ENCODE assay signal across 8 cellular contexts in genomic region chr5:119452373-119453044, GRCh38. TPM values are rescaled to one million over a fixed set of nuclear protein-coding genes. Genes with fewer than 3 reads are reported as not detected.
DNase-seq lines count a peak whose midpoint lies in the region; ATAC-seq and TF ChIP-seq lines count a peak whose summit lies in the region.

Gene HSD17B4, plus strand, starts transcription at chr5:119452497. Its CDS starts 79 bp downstream, at chr5:119452576.

- CTCF ChIA-PET in AG04450 (lab: Charles Lee) (interaction anchor here (1.0 to 3.0 kb wide), 2 partner anchors 41 to 464 kb away, joined by 3 to 13 read pairs; partner anchors contain the start of gene DTWD2), activated B cell treated with CpG ODN at 0.5 μM for 24 hours (lab: Charles Lee) (interaction anchor here (1.4 kb wide), 1 partner anchor 17 kb away, joined by 3 read pairs; no protein-coding TSS in a partner anchor)

- H3K27me3 ChIP-seq in AG04450 (ENCODE audit: control insufficient read depth, insufficient read depth, low read length): peaks cover 3% of the 10 kb centered on the region

- peak within 1 kb of the TSS; percentile 95 for H3K27ac Mint-ChIP-seq in activated B cell treated with CpG ODN at 0.5 μM for 24 hours

- H3K27me3 Mint-ChIP-seq in activated B cell treated with CpG ODN at 0.5 μM for 24 hours: no peaks in the 10 kb centered on the region

- H3K9me3 ChIP-seq in AG04450 (ENCODE audit: control insufficient read depth, insufficient read depth, low read length): peaks cover 3% of the 10 kb centered on the region

- peak within 1 kb of the TSS; percentile 95 for H3K4me3 Mint-ChIP-seq in activated B cell treated with CpG ODN at 0.5 μM for 24 hours

- H3K4me1 Mint-ChIP-seq in activated B cell treated with CpG ODN at 0.5 μM for 24 hours: peaks cover 53% of the 10 kb centered on the region

- peaks cover 19% of the 10 kb centered on the region for H3K36me3 Mint-ChIP-seq in activated B cell treated with CpG ODN at 0.5 μM for 24 hours (ENCODE audit: low read depth)

- no peak for TF ChIP-seq CTCF in AG04450 (IDR thresholded peaks at IDR 0.05; ENCODE audit: low read depth, low read length)
- no peak for TF ChIP-seq CTCF in activated B cell treated with CpG ODN at 0.5 μM for 24 hours (IDR thresholded peaks at IDR 0.05)

- peak; percentile 97 for ATAC-seq in GM18907 (IDR thresholded peaks at IDR 0.05; ENCODE audit: unreplicated experiment)
- peak; percentile 98 for ATAC-seq in HG03159 (IDR thresholded peaks at IDR 0.05; ENCODE audit: unreplicated experiment)
- ATAC-seq in activated B cell treated with CpG ODN at 0.5 μM for 24 hours (ENCODE audit: low read depth): peak; percentile 95

- H3K4me3 ChIP-seq in AG04450 (ENCODE audit: low read depth, low read length): peak within 1 kb of the TSS; percentile 92

- POLR2A ChIA-PET in AG04450 (lab: Yijun Ruan, JAX) (interaction anchor here (0.6 kb wide), 1 partner anchor 175 kb away, joined by 3 read pairs; no protein-coding TSS in a partner anchor), activated B cell treated with CpG ODN at 0.5 μM for 24 hours (lab: Charles Lee) (interaction anchor here (0.6 to 1.3 kb wide), 6 partner anchors 9 to 112 kb away, joined by 3 to 9 read pairs (median 3); no protein-coding TSS in a partner anchor)

- DNase-seq in AG04450 (ENCODE audit: low read depth, low spot score) (peak; percentile 68), NCI-H2227 treated with DMSO at 0.1 percent for 48 hours (lab: John Stamatoyannopoulos, UW) (peak; percentile 67), activated B cell treated with CpG ODN at 0.5 μM for 24 hours (peak; percentile 76), caudate nucleus (lab: John Stamatoyannopoulos, UW) (peak; percentile 43 to 95 (median 85)), iris pigment epithelial cell (ENCODE audit: low read depth) (peak; percentile 94)
- peak; percentile 65 to 75 for DNase-seq in stimulated activated CD4-positive, alpha-beta T cell treated with anti-CD3 and anti-CD28 coated beads, Interleukin-12 subunit alpha, Interleukin-12 subunit beta, amount 100 ng/mL, for 24 hours (ENCODE audit: low read depth in 2 of 2)

- intact Hi-C loops in activated B cell treated with CpG ODN at 0.5 μM for 24 hours (cut with micrococcal nuclease): loop anchor here (1.0 to 2.0 kb wide), 3 partner anchors 34 to 464 kb away; partner anchors contain the start of genes DMXL1 and DTWD2

- H3K27ac ChIP-seq in AG04450 (ENCODE audit: low read depth, low read length): peak within 1 kb of the TSS; percentile 75
- H3K27ac ChIP-seq in caudate nucleus (ENCODE audit: low read depth, low read length): peak within 1 kb of the TSS; percentile 92

- H3K9me3 Mint-ChIP-seq in activated B cell treated with CpG ODN at 0.5 μM for 24 hours: peaks cover 6% of the 10 kb centered on the region

RNA-seq across cellular contexts. Expression of gene HSD17B4, which starts in this region (rescaled TPM):
- 135 and 150 TPM in 2 replicates for polyA plus RNA-seq in AG04450 (2011; rRNA removed)
- polyA minus RNA-seq in AG04450 (2011; rRNA and poly(A)+ RNA removed): 121 and 138 TPM in 2 replicates
- total RNA-seq in activated B cell treated with CpG ODN at 0.5 μM for 24 hours: 106 and 130 TPM in 2 replicates

Comparison
In these comparisons a context has a peak if more than half of its experiments do, and no peak if none do; other contexts are left out.
1. Peak in every context shown above with its lines: DNase-seq, ATAC-seq, H3K4me3 ChIP-seq and H3K27ac ChIP-seq.